Comparison of ENCODE assay signal across 8 cellular contexts in genomic region chr1:40710581-40711315, GRCh38. TPM values are rescaled to one million over a fixed set of nuclear protein-coding genes. Genes with fewer than 3 reads are reported as not detected.
DNase-seq lines count a peak whose midpoint lies in the region; ATAC-seq and TF ChIP-seq lines count a peak whose summit lies in the region.

No MANE protein-coding gene starts in this region.

- peaks cover 93% of the 10 kb centered on the region for H3K79me2 ChIP-seq in SU-DHL-6 (ENCODE audit: insufficient read depth, low read length)

- H3F3A ChIP-seq in SU-DHL-6 (ENCODE audit: insufficient read depth) = peaks cover 22% of the 10 kb centered on the region

- peak overlapping the region; percentile 59 for H3K9ac ChIP-seq in SU-DHL-6 (ENCODE audit: low read length)

- TF ChIP-seq POLR2A in gastroesophageal sphincter (IDR thresholded peaks at IDR 0.05) (no peak), prostate gland (IDR thresholded peaks at IDR 0.05) (no peak)

- no peak for TF ChIP-seq CTCF in SU-DHL-6 (IDR thresholded peaks at IDR 0.05; ENCODE audit: insufficient read depth, low read length, poor library complexity, severe bottlenecking)
- TF ChIP-seq CTCF in gastroesophageal sphincter (IDR thresholded peaks at IDR 0.05) = no peak
- TF ChIP-seq CTCF in prostate gland (IDR thresholded peaks at IDR 0.05) = no peak

- H3K4me1 ChIP-seq in gastroesophageal sphincter (peaks cover 5 to 73% (median 29%) of the 10 kb centered on the region in 3 donors), prostate gland (replicated peaks) (no peaks in the 10 kb centered on the region)

- H2AFZ ChIP-seq in SU-DHL-6 (ENCODE audit: low read depth, low read length, severe bottlenecking) = no peak overlapping the region

- H3K4me2 ChIP-seq in SU-DHL-6 (ENCODE audit: low read depth, low read length, poor library complexity, severe bottlenecking) = peak overlapping the region; percentile 89

- H4K20me1 ChIP-seq in SU-DHL-6 (ENCODE audit: low read depth, low read length) = no peaks in the 10 kb centered on the region

- TF ChIP-seq EP300 in gastroesophageal sphincter (IDR thresholded peaks at IDR 0.05) = no peak

- peak; percentile 29 for DNase-seq in EL
- DNase-seq in prostate gland (ENCODE audit: low spot score) = no peak
- no peak for DNase-seq in CD1c-positive myeloid dendritic cell (ENCODE audit: extremely low spot score)
- DNase-seq in activated CD8-positive, alpha-beta memory T cell treated with anti-CD3 and anti-CD28 coated beads, Interleukin-2, amount 50 U/mL, for 48 hours = no peak
- no peak for DNase-seq in NCI-H1694 (lab: John Stamatoyannopoulos, UW)

- peak overlapping the region; percentile 62 for H3K4me3 ChIP-seq in SU-DHL-6 (ENCODE audit: insufficient read depth, low read length, poor library complexity, severe bottlenecking)
- peak overlapping the region; percentile 47 to 100 for H3K4me3 ChIP-seq in gastroesophageal sphincter
- H3K4me3 ChIP-seq in prostate gland = peak overlapping the region; percentile 42 to 48

- no peak for ATAC-seq in gastroesophageal sphincter
- ATAC-seq in GM18867 (IDR thresholded peaks at IDR 0.05; ENCODE audit: unreplicated experiment) = no peak

- no peaks in the 10 kb centered on the region for H3K9me2 ChIP-seq in SU-DHL-6 (replicated peaks; ENCODE audit: insufficient read depth, low read length)

- H3K36me3 ChIP-seq in SU-DHL-6 (ENCODE audit: low read length) (no peaks in the 10 kb centered on the region), gastroesophageal sphincter (no peaks in the 10 kb centered on the region), prostate gland (no peaks in the 10 kb centered on the region)

- WGBS in gastroesophageal sphincter (ENCODE audit: low coverage in 1 of 2), 2 donors = 10 to 11% methylated on average over 7 of the region's 7 CpGs
- 6% methylated on average over 7 of the region's 7 CpGs for WGBS in prostate gland

- H3K27me3 ChIP-seq in SU-DHL-6 (ENCODE audit: low read length) (no peaks in the 10 kb centered on the region), gastroesophageal sphincter (no peaks in the 10 kb centered on the region), prostate gland (replicated peaks; ENCODE audit: insufficient read depth) (no peaks in the 10 kb centered on the region)

- intact Hi-C loops in prostate gland (cut with DNase I) = no loop called here

- H3K27ac ChIP-seq in SU-DHL-6 (ENCODE audit: low read depth, low read length) (peak overlapping the region; percentile 79), gastroesophageal sphincter (peak overlapping the region; percentile 77 to 98 (median 82)), prostate gland (peak overlapping the region; percentile 62 to 67)

- no peaks in the 10 kb centered on the region for H3K9me3 ChIP-seq in SU-DHL-6 (ENCODE audit: insufficient read depth, low read length)
- no peaks in the 10 kb centered on the region for H3K9me3 ChIP-seq in gastroesophageal sphincter
- H3K9me3 ChIP-seq in prostate gland = no peaks in the 10 kb centered on the region

RNA-seq across cellular contexts. Expression of gene NFYC, which starts 19.2 kb away (rescaled TPM):
- 10 to 100 TPM; 32.4 to 54.2 (median 46.5) TPM for total RNA-seq in gastroesophageal sphincter
- total RNA-seq in prostate gland = 10 to 100 TPM; 54.9 to 93.8 TPM

RNA-seq across cellular contexts. Expression of gene RIMS3, which starts 45.3 kb away (rescaled TPM):
- total RNA-seq in gastroesophageal sphincter = 10 to 100 TPM in 2 of 4 donors, 1 to 10 TPM in 2; 4.4 to 23.6 (median 10.0) TPM
- 10 to 100 TPM in 1 of 2 donors, 1 to 10 TPM in 1; 3.0 to 10.5 TPM for total RNA-seq in prostate gland
